In genomic region chr5:55771175-55771655, GRCh38 we compare ENCODE assay signal across 1 cellular context.
A peak's percentile ranks its signal among the peaks of the same experiment; 100 is the strongest.
TF ChIP-seq lines count a peak whose summit lies in the region.

No MANE protein-coding gene starts in this region.

TF ChIP-seq in GM12878, 131 proteins besides CTCF, POLR2A, EP300 and RAD21 (continued from another document and continues in another):
- no peak for TF ChIP-seq CEBPZ (IDR thresholded peaks at IDR 0.05; ENCODE audit: low read depth, low read length)
- TF ChIP-seq MYB (IDR thresholded peaks at IDR 0.05; ENCODE audit: borderline replicate concordance, low read depth, low read length): no peak
- peak; percentile 58 for TF ChIP-seq MEF2A (IDR thresholded peaks at IDR 0.05; ENCODE audit: insufficient read depth, low read depth, low read length)
- TF ChIP-seq STAT1 (conservative IDR thresholded peaks at IDR 0.05): no peak
- no peak for TF ChIP-seq CHD1 (IDR thresholded peaks at IDR 0.05; ENCODE audit: low read depth, low read length)
- TF ChIP-seq, protein P1, sequence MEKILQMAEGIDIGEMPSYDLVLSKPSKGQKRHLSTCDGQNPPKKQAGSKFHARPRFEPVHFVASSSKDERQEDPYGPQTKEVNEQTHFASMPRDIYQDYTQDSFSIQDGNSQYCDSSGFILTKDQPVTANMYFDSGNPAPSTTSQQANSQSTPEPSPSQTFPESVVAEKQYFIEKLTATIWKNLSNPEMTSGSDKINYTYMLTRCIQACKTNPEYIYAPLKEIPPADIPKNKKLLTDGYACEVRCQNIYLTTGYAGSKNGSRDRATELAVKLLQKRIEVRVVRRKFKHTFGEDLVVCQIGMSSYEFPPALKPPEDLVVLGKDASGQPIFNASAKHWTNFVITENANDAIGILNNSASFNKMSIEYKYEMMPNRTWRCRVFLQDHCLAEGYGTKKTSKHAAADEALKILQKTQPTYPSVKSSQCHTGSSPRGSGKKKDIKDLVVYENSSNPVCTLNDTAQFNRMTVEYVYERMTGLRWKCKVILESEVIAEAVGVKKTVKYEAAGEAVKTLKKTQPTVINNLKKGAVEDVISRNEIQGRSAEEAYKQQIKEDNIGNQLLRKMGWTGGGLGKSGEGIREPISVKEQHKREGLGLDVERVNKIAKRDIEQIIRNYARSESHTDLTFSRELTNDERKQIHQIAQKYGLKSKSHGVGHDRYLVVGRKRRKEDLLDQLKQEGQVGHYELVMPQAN (conservative IDR thresholded peaks at IDR 0.05): no peak
- no peak for TF ChIP-seq MAX (IDR thresholded peaks at IDR 0.05; ENCODE audit: low read depth, low read length)
- TF ChIP-seq SMC3 (IDR thresholded peaks at IDR 0.05; ENCODE audit: borderline replicate concordance, low read length): no peak
- no peak for TF ChIP-seq EZH2 (IDR thresholded peaks at IDR 0.05; ENCODE audit: borderline replicate concordance, control insufficient read depth, low read depth, low read length)
- no peak for TF ChIP-seq SMAD1 (IDR thresholded peaks at IDR 0.05; ENCODE audit: low read depth, partially characterized antibody)
- TF ChIP-seq NR2C1 (IDR thresholded peaks at IDR 0.05): no peak
- no peak for TF ChIP-seq ZNF384 (IDR thresholded peaks at IDR 0.05; ENCODE audit: borderline replicate concordance, low read depth, low read length)
- TF ChIP-seq NR2C2 (IDR thresholded peaks at IDR 0.05; ENCODE audit: borderline replicate concordance, control insufficient read depth, insufficient read length, low read depth): no peak
- TF ChIP-seq, protein P2, sequence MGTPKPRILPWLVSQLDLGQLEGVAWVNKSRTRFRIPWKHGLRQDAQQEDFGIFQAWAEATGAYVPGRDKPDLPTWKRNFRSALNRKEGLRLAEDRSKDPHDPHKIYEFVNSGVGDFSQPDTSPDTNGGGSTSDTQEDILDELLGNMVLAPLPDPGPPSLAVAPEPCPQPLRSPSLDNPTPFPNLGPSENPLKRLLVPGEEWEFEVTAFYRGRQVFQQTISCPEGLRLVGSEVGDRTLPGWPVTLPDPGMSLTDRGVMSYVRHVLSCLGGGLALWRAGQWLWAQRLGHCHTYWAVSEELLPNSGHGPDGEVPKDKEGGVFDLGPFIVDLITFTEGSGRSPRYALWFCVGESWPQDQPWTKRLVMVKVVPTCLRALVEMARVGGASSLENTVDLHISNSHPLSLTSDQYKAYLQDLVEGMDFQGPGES (IDR thresholded peaks at IDR 0.05): no peak
- no peak for TF ChIP-seq KLF5 (IDR thresholded peaks at IDR 0.05; ENCODE audit: partially characterized antibody)
- no peak; the same call in 1 of the 2 replicates for TF ChIP-seq TBL1XR1 (IDR thresholded peaks at IDR 0.05; ENCODE audit: low read depth, low read length)
- TF ChIP-seq PML (IDR thresholded peaks at IDR 0.05; ENCODE audit: low read length): peak; percentile 45; the same call in 1 of the 2 replicates
- TF ChIP-seq, protein P3, sequence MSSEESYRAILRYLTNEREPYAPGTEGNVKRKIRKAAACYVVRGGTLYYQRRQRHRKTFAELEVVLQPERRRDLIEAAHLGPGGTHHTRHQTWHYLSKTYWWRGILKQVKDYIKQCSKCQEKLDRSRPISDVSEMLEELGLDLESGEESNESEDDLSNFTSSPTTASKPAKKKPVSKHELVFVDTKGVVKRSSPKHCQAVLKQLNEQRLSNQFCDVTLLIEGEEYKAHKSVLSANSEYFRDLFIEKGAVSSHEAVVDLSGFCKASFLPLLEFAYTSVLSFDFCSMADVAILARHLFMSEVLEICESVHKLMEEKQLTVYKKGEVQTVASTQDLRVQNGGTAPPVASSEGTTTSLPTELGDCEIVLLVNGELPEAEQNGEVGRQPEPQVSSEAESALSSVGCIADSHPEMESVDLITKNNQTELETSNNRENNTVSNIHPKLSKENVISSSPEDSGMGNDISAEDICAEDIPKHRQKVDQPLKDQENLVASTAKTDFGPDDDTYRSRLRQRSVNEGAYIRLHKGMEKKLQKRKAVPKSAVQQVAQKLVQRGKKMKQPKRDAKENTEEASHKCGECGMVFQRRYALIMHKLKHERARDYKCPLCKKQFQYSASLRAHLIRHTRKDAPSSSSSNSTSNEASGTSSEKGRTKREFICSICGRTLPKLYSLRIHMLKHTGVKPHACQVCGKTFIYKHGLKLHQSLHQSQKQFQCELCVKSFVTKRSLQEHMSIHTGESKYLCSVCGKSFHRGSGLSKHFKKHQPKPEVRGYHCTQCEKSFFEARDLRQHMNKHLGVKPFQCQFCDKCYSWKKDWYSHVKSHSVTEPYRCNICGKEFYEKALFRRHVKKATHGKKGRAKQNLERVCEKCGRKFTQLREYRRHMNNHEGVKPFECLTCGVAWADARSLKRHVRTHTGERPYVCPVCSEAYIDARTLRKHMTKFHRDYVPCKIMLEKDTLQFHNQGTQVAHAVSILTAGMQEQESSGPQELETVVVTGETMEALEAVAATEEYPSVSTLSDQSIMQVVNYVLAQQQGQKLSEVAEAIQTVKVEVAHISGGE (CRISPR knock-in tag; IDR thresholded peaks at IDR 0.05): no peak
- no peak for TF ChIP-seq CBX5 (IDR thresholded peaks at IDR 0.05; ENCODE audit: low read depth)
- no peak for TF ChIP-seq SUPT20H (IDR thresholded peaks at IDR 0.05; ENCODE audit: borderline replicate concordance, control insufficient read depth, low read depth, low read length)
- no peak for TF ChIP-seq ELK1 (IDR thresholded peaks at IDR 0.05; ENCODE audit: low read depth, low read length)
- TF ChIP-seq JUNB (IDR thresholded peaks at IDR 0.05): peak; percentile 99
- TF ChIP-seq NRF1 (conservative IDR thresholded peaks at IDR 0.05; ENCODE audit: low read depth, low read length): no peak
- TF ChIP-seq, protein P4, sequence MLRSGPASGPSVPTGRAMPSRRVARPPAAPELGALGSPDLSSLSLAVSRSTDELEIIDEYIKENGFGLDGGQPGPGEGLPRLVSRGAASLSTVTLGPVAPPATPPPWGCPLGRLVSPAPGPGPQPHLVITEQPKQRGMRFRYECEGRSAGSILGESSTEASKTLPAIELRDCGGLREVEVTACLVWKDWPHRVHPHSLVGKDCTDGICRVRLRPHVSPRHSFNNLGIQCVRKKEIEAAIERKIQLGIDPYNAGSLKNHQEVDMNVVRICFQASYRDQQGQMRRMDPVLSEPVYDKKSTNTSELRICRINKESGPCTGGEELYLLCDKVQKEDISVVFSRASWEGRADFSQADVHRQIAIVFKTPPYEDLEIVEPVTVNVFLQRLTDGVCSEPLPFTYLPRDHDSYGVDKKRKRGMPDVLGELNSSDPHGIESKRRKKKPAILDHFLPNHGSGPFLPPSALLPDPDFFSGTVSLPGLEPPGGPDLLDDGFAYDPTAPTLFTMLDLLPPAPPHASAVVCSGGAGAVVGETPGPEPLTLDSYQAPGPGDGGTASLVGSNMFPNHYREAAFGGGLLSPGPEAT (IDR thresholded peaks at IDR 0.05; ENCODE audit: low read depth): peak; percentile 79
- no peak for TF ChIP-seq BACH1 (IDR thresholded peaks at IDR 0.05; ENCODE audit: borderline replicate concordance)
- peak; percentile 80 for TF ChIP-seq MEF2B (IDR thresholded peaks at IDR 0.05; ENCODE audit: partially characterized antibody, poor library complexity, severe bottlenecking)
- TF ChIP-seq, protein P5, sequence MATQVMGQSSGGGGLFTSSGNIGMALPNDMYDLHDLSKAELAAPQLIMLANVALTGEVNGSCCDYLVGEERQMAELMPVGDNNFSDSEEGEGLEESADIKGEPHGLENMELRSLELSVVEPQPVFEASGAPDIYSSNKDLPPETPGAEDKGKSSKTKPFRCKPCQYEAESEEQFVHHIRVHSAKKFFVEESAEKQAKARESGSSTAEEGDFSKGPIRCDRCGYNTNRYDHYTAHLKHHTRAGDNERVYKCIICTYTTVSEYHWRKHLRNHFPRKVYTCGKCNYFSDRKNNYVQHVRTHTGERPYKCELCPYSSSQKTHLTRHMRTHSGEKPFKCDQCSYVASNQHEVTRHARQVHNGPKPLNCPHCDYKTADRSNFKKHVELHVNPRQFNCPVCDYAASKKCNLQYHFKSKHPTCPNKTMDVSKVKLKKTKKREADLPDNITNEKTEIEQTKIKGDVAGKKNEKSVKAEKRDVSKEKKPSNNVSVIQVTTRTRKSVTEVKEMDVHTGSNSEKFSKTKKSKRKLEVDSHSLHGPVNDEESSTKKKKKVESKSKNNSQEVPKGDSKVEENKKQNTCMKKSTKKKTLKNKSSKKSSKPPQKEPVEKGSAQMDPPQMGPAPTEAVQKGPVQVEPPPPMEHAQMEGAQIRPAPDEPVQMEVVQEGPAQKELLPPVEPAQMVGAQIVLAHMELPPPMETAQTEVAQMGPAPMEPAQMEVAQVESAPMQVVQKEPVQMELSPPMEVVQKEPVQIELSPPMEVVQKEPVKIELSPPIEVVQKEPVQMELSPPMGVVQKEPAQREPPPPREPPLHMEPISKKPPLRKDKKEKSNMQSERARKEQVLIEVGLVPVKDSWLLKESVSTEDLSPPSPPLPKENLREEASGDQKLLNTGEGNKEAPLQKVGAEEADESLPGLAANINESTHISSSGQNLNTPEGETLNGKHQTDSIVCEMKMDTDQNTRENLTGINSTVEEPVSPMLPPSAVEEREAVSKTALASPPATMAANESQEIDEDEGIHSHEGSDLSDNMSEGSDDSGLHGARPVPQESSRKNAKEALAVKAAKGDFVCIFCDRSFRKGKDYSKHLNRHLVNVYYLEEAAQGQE (IDR thresholded peaks at IDR 0.05; ENCODE audit: low read depth, low read length): no peak
- no peak for TF ChIP-seq SIN3A (IDR thresholded peaks at IDR 0.05; ENCODE audit: low read depth, low read length)
- no peak for TF ChIP-seq LARP7 (IDR thresholded peaks at IDR 0.05)
- peak; percentile 76 for TF ChIP-seq NR2F1 (conservative IDR thresholded peaks at IDR 0.05)
- TF ChIP-seq TCF12 (IDR thresholded peaks at IDR 0.05; ENCODE audit: low read depth, low read length): no peak
- TF ChIP-seq BHLHE40 (IDR thresholded peaks at IDR 0.05; ENCODE audit: borderline replicate concordance in 1 of 2, low read depth in 2 of 2, low read length in 1 of 2): no peak
- TF ChIP-seq DPF2 (IDR thresholded peaks at IDR 0.05): peak; percentile 84
- TF ChIP-seq MYC (IDR thresholded peaks at IDR 0.05; ENCODE audit: insufficient read depth, insufficient read length, insufficient replicate concordance, low read length, severe bottlenecking): no peak
- 0 out of 4 replicates have a peak, but pooled peaks of 1 of the 2 experiments have one; percentile 31 for TF ChIP-seq IKZF2 (IDR thresholded peaks at IDR 0.05)
- no peak for TF ChIP-seq ZNF622 (IDR thresholded peaks at IDR 0.05)
- TF ChIP-seq MTA2 (IDR thresholded peaks at IDR 0.05; ENCODE audit: low read depth): peak; percentile 89
- TF ChIP-seq, protein P6, sequence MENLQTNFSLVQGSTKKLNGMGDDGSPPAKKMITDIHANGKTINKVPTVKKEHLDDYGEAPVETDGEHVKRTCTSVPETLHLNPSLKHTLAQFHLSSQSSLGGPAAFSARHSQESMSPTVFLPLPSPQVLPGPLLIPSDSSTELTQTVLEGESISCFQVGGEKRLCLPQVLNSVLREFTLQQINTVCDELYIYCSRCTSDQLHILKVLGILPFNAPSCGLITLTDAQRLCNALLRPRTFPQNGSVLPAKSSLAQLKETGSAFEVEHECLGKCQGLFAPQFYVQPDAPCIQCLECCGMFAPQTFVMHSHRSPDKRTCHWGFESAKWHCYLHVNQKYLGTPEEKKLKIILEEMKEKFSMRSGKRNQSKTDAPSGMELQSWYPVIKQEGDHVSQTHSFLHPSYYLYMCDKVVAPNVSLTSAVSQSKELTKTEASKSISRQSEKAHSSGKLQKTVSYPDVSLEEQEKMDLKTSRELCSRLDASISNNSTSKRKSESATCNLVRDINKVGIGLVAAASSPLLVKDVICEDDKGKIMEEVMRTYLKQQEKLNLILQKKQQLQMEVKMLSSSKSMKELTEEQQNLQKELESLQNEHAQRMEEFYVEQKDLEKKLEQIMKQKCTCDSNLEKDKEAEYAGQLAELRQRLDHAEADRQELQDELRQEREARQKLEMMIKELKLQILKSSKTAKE (IDR thresholded peaks at IDR 0.05; ENCODE audit: low read depth, poor library complexity, severe bottlenecking): peak; percentile 69
- TF ChIP-seq GATAD2B (conservative IDR thresholded peaks at IDR 0.05; ENCODE audit: low read depth): no peak
- no peak for TF ChIP-seq IKZF1 (conservative IDR thresholded peaks at IDR 0.05)
- TF ChIP-seq MLLT1 (IDR thresholded peaks at IDR 0.05): no peak
- TF ChIP-seq TAF1 (IDR thresholded peaks at IDR 0.05; ENCODE audit: borderline replicate concordance, low read depth, low read length): no peak
